In genomic region chr19:18558595-18558994, GRCh38 we compare ENCODE assay signal across 1 cellular context.
TF ChIP-seq lines count a peak whose summit lies in the region.

No MANE protein-coding gene starts in this region.

TF ChIP-seq in A549, 52 proteins besides CTCF, POLR2A, EP300 and RAD21 (continued from another document):
- TF ChIP-seq RCOR1 (IDR thresholded peaks at IDR 0.05; ENCODE audit: low read depth, low read length) = no peak
- TF ChIP-seq POLR2AphosphoS2 (conservative IDR thresholded peaks at IDR 0.05; ENCODE audit: low read length) = no peak
- TF ChIP-seq JUN (IDR thresholded peaks at IDR 0.05) = no peak
- no peak for TF ChIP-seq HDAC2 (IDR thresholded peaks at IDR 0.05)
- no peak for TF ChIP-seq E2F6 (IDR thresholded peaks at IDR 0.05; ENCODE audit: borderline replicate concordance, low read depth)
- no peak for TF ChIP-seq PBX3 (IDR thresholded peaks at IDR 0.05)
- TF ChIP-seq HOXB5 (CRISPR knock-in tag; IDR thresholded peaks at IDR 0.05) = no peak
- no peak for TF ChIP-seq HEYL (CRISPR knock-in tag; IDR thresholded peaks at IDR 0.05)
- no peak for TF ChIP-seq FOSB (CRISPR knock-in tag; IDR thresholded peaks at IDR 0.05)
- no peak for TF ChIP-seq KDM5A (IDR thresholded peaks at IDR 0.05)
- TF ChIP-seq EHMT2 (IDR thresholded peaks at IDR 0.05; ENCODE audit: low read depth) = no peak
